ENCODE assay signal across 8 cellular contexts in genomic region chr20:36745927-36746659, GRCh38. TPM values are rescaled to one million over a fixed set of nuclear protein-coding genes. Genes with fewer than 3 reads are reported as not detected.
A peak's percentile ranks its signal among the peaks of the same experiment; 100 is the strongest.
DNase-seq lines count a peak whose midpoint lies in the region; ATAC-seq lines count a peak whose summit lies in the region.

Gene NDRG3, minus strand, starts transcription at chr20:36746090. Its CDS starts 24,355 bp downstream, at chr20:36721735.

- H3K4me1 Mint-ChIP-seq in effector memory CD8-positive, alpha-beta T cell (ENCODE audit: low read depth in 2 of 2) = peaks cover 20 to 26% of the 10 kb centered on the region in 2 donors

- peaks cover 5% of the 10 kb centered on the region for H3K36me3 Mint-ChIP-seq in effector memory CD8-positive, alpha-beta T cell (ENCODE audit: insufficient read depth)

- H2BK120ac ChIP-seq in mesenchymal stem cell (ENCODE audit: low read depth, low read length) = no peak within 1 kb of the TSS

- no peak within 1 kb of the TSS for H2BK5ac ChIP-seq in mesenchymal stem cell (ENCODE audit: low read depth, low read length, poor library complexity, severe bottlenecking)

- H3K23ac ChIP-seq in mesenchymal stem cell (ENCODE audit: low read length in 2 of 2) = peak within 1 kb of the TSS in 1 of 2 experiments; percentile 93

- ATAC-seq in GM19468 (IDR thresholded peaks at IDR 0.05; ENCODE audit: extremely low read depth, unreplicated experiment) = peak; percentile 83
- peak; percentile 96 for ATAC-seq in effector memory CD8-positive, alpha-beta T cell (replicated peaks)

- CTCF ChIA-PET in activated CD8-positive, alpha-beta memory T cell treated with anti-CD3 and anti-CD28 coated beads for 36 hours (lab: Charles Lee) = interaction anchor here (0.7 to 1.8 kb wide), 4 partner anchors 9 to 102 kb away, joined by 3 to 4 read pairs (median 4); no protein-coding TSS in a partner anchor

- peak within 1 kb of the TSS; percentile 88 to 91 for H3K4me3 Mint-ChIP-seq in effector memory CD8-positive, alpha-beta T cell

- H3K36me3 ChIP-seq in mesenchymal stem cell (ENCODE audit: control insufficient read depth in 1 of 2, insufficient read depth in 2 of 2, low read depth in 1 of 2, low read length in 2 of 2) = peaks cover 0 to 5% of the 10 kb centered on the region in 2 experiments

- POLR2A ChIA-PET in activated CD8-positive, alpha-beta memory T cell treated with anti-CD3 and anti-CD28 coated beads for 36 hours (lab: Charles Lee) = interaction anchor here (0.5 to 0.8 kb wide), 3 partner anchors 104 to 1362 kb away, joined by 3 to 4 read pairs (median 3); partner anchors contain the start of gene AAR2

- peak within 1 kb of the TSS; percentile 91 for H2AFZ ChIP-seq in mesenchymal stem cell (ENCODE audit: low read depth, low read length)

- no peaks in the 10 kb centered on the region for H3K27me3 ChIP-seq in mesenchymal stem cell (ENCODE audit: control insufficient read depth in 1 of 2, insufficient read depth in 1 of 2, low read length in 2 of 2)

- no peak within 1 kb of the TSS for H3K27ac ChIP-seq in mesenchymal stem cell (ENCODE audit: low read length, poor library complexity, severe bottlenecking)

- peak within 1 kb of the TSS in 1 of 2 experiments; percentile 90 for H3K14ac ChIP-seq in mesenchymal stem cell (ENCODE audit: low read length in 2 of 2)

- H3K4ac ChIP-seq in mesenchymal stem cell (ENCODE audit: low read depth in 1 of 2, low read length in 2 of 2) = peak within 1 kb of the TSS in 1 of 2 experiments; percentile 88

- DNase-seq in COLO668 (lab: John Stamatoyannopoulos, UW; ENCODE audit: unreplicated experiment) (peak; percentile 97), HT-29 (ENCODE audit: low spot score) (peak; percentile 97), mesenchymal stem cell (peak; percentile 92)
- DNase-seq in NK-92 treated with Interleukin-12 subunit alpha and Interleukin-12 subunit beta, amount 100 ng/mL, for 24 hours (lab: John Stamatoyannopoulos, UW) = peak; percentile 86
- DNase-seq in effector memory CD8-positive, alpha-beta T cell = peak; percentile 86 to 90 (median 88)
- DNase-seq in stimulated activated CD8-positive, alpha-beta memory T cell treated with anti-CD3 and anti-CD28 coated beads, Interleukin-12 subunit alpha, Interleukin-12 subunit beta, amount 100 ng/mL, for 4 hours (ENCODE audit: low read depth) = peak; percentile 85

- peak within 1 kb of the TSS; percentile 82 to 97 for H3K4me3 ChIP-seq in mesenchymal stem cell (ENCODE audit: insufficient read depth in 1 of 2, low read depth in 1 of 2, low read length in 2 of 2)

- H3K4me1 ChIP-seq in mesenchymal stem cell (ENCODE audit: control insufficient read depth, insufficient read depth, low read depth, low read length) = peaks cover 7% of the 10 kb centered on the region

- peak within 1 kb of the TSS; percentile 46 to 95 for H3K18ac ChIP-seq in mesenchymal stem cell (ENCODE audit: low read depth in 1 of 2, low read length in 2 of 2)

- peak within 1 kb of the TSS; percentile 87 for H3K4me2 ChIP-seq in mesenchymal stem cell (ENCODE audit: low read length, poor library complexity, severe bottlenecking)

- H3K9me3 ChIP-seq in mesenchymal stem cell (ENCODE audit: control insufficient read depth, low read length) = no peaks in the 10 kb centered on the region

- no peaks in the 10 kb centered on the region for H3K27me3 Mint-ChIP-seq in effector memory CD8-positive, alpha-beta T cell

- WGBS in mesenchymal stem cell = 3% methylated on average over 57 of the region's 63 CpGs

- H2BK15ac ChIP-seq in mesenchymal stem cell (ENCODE audit: low read depth, poor library complexity, severe bottlenecking) = no peak within 1 kb of the TSS

- H2AK5ac ChIP-seq in mesenchymal stem cell (ENCODE audit: low read length, severe bottlenecking) = no peak within 1 kb of the TSS

- no peak within 1 kb of the TSS for H2BK12ac ChIP-seq in mesenchymal stem cell (ENCODE audit: low read length in 2 of 2)

- peaks cover 14% of the 10 kb centered on the region for H3K79me1 ChIP-seq in mesenchymal stem cell (replicated peaks; ENCODE audit: low read length, poor library complexity, severe bottlenecking)

- H4K91ac ChIP-seq in mesenchymal stem cell (ENCODE audit: low read length) = no peak within 1 kb of the TSS

- peak within 1 kb of the TSS; percentile 98 for H3K9ac ChIP-seq in mesenchymal stem cell (ENCODE audit: low read length)

- peak within 1 kb of the TSS; percentile 74 to 90 for H3K27ac Mint-ChIP-seq in effector memory CD8-positive, alpha-beta T cell

- peak within 1 kb of the TSS; percentile 97 for H4K8ac ChIP-seq in mesenchymal stem cell (ENCODE audit: low read length)

- H3K9me3 Mint-ChIP-seq in effector memory CD8-positive, alpha-beta T cell = no peaks in the 10 kb centered on the region

RNA-seq across cellular contexts. Expression of gene NDRG3, which starts in this region (rescaled TPM):
- 22.8 and 22.9 TPM in 2 replicates for total RNA-seq in HT-29 (2014; rRNA removed; shearing (Covaris generic))
- 10 to 100 TPM; 17.4 to 18.3 TPM for total RNA-seq in activated CD8-positive, alpha-beta memory T cell treated with anti-CD3 and anti-CD28 coated beads for 36 hours
- 23.9 TPM for polyA plus RNA-seq in mesenchymal stem cell (2013, experiment 1 of 2)
- polyA plus RNA-seq in mesenchymal stem cell (2013, experiment 2 of 2) = 23.9 TPM
